In the genomic region with DNA sequence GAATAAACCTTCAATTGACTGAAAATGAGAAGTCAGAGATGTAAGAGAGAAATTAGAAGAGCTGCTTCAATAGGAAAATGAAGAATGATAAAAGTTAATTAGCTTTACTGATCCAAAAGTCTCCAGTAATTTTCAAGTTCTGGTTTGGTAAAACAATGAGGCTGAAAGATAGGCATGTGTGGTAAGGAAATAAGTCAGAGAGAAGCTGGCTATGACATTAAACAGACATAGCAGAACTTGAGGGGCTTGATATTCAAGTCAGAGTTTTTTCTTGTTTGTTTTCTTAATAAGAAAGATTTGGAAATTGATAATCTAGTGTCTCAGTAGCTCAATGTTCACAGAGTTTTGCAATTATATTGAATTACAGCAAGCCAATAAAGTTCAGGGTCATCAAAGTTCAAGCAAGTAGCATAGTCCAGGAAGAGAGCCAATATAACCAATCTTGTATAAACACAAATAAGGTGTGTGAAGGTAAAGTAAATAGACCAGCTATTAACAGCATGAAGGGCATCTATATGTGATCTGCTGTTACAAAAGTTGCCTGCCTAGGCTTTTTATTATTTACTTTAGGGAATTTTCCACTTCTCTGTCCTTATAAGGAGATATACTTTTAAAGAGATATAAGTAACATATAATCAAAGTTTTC, we compare ENCODE assay signal across 1 cellular context.
TF ChIP-seq lines count a peak whose summit lies in the region.

No MANE protein-coding gene starts in this region.

TF ChIP-seq in HepG2, 621 proteins besides CTCF, POLR2A, EP300 and RAD21 (continued from another document):
- TF ChIP-seq RERE (CRISPR knock-in tag; IDR thresholded peaks at IDR 0.05; ENCODE audit: low read depth) (peak; percentile 46; the same call in 1 of the 2 replicates), SIX1 (CRISPR knock-in tag; IDR thresholded peaks at IDR 0.05; ENCODE audit: borderline replicate concordance) (peak; percentile 58; the same call in 1 of the 2 replicates), ISL2 (CRISPR knock-in tag; IDR thresholded peaks at IDR 0.05) (0 out of 2 replicates have a peak, but pooled peaks have one; percentile 32), ZKSCAN1 (IDR thresholded peaks at IDR 0.05; ENCODE audit: low read length) (no peak), MAFK (conservative IDR thresholded peaks at IDR 0.05 in 1 of 2, IDR thresholded peaks at IDR 0.05 in 1 of 2; ENCODE audit: low read length in 2 of 2) (peak in 1 of 2 experiments; percentile 35; a peak in 1 of 4 replicates), BCL6 (CRISPR knock-in tag; IDR thresholded peaks at IDR 0.05) (peak; percentile 29; the same call in 1 of the 2 replicates), HNF4A (CRISPR knock-in tag; IDR thresholded peaks at IDR 0.05) (0 out of 2 replicates have a peak, but pooled peaks have one; percentile 9), SPEN (CRISPR knock-in tag; IDR thresholded peaks at IDR 0.05; ENCODE audit: low read depth) (no peak), RXRB (CRISPR knock-in tag; IDR thresholded peaks at IDR 0.05; ENCODE audit: borderline replicate concordance) (0 out of 2 replicates have a peak, but pooled peaks have one; percentile 47), NR2F1 (CRISPR knock-in tag; IDR thresholded peaks at IDR 0.05) (peak in 1 of 2 experiments; percentile 84; a peak in 2 of 4 replicates), FOXA1 (IDR thresholded peaks at IDR 0.05) (0 out of 2 replicates have a peak, but pooled peaks have one; percentile 29), FOXA1 (CRISPR knock-in tag; IDR thresholded peaks at IDR 0.05) (peak; percentile 55; the same call in 1 of the 2 replicates), NR2F6 (IDR thresholded peaks at IDR 0.05) (peak; percentile 22; the same call in 1 of the 2 replicates), NR2F6 (CRISPR knock-in tag; IDR thresholded peaks at IDR 0.05) (no peak), CREB3 (CRISPR knock-in tag; IDR thresholded peaks at IDR 0.05) (no peak), TBX3 (IDR thresholded peaks at IDR 0.05; ENCODE audit: borderline replicate concordance) (peak; percentile 71; the same call in 1 of the 2 replicates), MAFF (IDR thresholded peaks at IDR 0.05; ENCODE audit: low read depth, low read length) (peak; percentile 54; the same call in 1 of the 2 replicates), THAP7 (CRISPR knock-in tag; IDR thresholded peaks at IDR 0.05) (no peak), SOX13 (IDR thresholded peaks at IDR 0.05) (no peak), SOX13 (CRISPR knock-in tag; conservative IDR thresholded peaks at IDR 0.05 in 1 of 2, IDR thresholded peaks at IDR 0.05 in 1 of 2) (peak in 1 of 2 experiments; percentile 22; a peak in 1 of 4 replicates), RARA (CRISPR knock-in tag; IDR thresholded peaks at IDR 0.05) (peak; percentile 69), BRCA1 (CRISPR knock-in tag; IDR thresholded peaks at IDR 0.05) (no peak), ZNF337 (CRISPR knock-in tag; IDR thresholded peaks at IDR 0.05; ENCODE audit: borderline replicate concordance, low read depth) (no peak), NR2F2 (IDR thresholded peaks at IDR 0.05; ENCODE audit: borderline replicate concordance, low read depth) (peak; percentile 38; the same call in 1 of the 2 replicates), THRA (CRISPR knock-in tag; IDR thresholded peaks at IDR 0.05; ENCODE audit: borderline replicate concordance) (0 out of 2 replicates have a peak, but pooled peaks have one; percentile 23), NCOA2 (CRISPR knock-in tag; IDR thresholded peaks at IDR 0.05) (0 out of 2 replicates have a peak, but pooled peaks have one; percentile 27), MIXL1 (CRISPR knock-in tag; IDR thresholded peaks at IDR 0.05) (peak; percentile 88)
- TF ChIP-seq, protein P1, sequence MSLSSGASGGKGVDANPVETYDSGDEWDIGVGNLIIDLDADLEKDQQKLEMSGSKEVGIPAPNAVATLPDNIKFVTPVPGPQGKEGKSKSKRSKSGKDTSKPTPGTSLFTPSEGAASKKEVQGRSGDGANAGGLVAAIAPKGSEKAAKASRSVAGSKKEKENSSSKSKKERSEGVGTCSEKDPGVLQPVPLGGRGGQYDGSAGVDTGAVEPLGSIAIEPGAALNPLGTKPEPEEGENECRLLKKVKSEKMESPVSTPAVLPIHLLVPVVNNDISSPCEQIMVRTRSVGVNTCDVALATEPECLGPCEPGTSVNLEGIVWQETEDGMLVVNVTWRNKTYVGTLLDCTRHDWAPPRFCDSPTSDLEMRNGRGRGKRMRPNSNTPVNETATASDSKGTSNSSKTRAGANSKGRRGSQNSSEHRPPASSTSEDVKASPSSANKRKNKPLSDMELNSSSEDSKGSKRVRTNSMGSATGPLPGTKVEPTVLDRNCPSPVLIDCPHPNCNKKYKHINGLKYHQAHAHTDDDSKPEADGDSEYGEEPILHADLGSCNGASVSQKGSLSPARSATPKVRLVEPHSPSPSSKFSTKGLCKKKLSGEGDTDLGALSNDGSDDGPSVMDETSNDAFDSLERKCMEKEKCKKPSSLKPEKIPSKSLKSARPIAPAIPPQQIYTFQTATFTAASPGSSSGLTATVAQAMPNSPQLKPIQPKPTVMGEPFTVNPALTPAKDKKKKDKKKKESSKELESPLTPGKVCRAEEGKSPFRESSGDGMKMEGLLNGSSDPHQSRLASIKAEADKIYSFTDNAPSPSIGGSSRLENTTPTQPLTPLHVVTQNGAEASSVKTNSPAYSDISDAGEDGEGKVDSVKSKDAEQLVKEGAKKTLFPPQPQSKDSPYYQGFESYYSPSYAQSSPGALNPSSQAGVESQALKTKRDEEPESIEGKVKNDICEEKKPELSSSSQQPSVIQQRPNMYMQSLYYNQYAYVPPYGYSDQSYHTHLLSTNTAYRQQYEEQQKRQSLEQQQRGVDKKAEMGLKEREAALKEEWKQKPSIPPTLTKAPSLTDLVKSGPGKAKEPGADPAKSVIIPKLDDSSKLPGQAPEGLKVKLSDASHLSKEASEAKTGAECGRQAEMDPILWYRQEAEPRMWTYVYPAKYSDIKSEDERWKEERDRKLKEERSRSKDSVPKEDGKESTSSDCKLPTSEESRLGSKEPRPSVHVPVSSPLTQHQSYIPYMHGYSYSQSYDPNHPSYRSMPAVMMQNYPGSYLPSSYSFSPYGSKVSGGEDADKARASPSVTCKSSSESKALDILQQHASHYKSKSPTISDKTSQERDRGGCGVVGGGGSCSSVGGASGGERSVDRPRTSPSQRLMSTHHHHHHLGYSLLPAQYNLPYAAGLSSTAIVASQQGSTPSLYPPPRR (CRISPR knock-in tag; IDR thresholded peaks at IDR 0.05; ENCODE audit: borderline replicate concordance), result peak; percentile 43; the same call in 1 of the 2 replicates
- TF ChIP-seq, protein P2, sequence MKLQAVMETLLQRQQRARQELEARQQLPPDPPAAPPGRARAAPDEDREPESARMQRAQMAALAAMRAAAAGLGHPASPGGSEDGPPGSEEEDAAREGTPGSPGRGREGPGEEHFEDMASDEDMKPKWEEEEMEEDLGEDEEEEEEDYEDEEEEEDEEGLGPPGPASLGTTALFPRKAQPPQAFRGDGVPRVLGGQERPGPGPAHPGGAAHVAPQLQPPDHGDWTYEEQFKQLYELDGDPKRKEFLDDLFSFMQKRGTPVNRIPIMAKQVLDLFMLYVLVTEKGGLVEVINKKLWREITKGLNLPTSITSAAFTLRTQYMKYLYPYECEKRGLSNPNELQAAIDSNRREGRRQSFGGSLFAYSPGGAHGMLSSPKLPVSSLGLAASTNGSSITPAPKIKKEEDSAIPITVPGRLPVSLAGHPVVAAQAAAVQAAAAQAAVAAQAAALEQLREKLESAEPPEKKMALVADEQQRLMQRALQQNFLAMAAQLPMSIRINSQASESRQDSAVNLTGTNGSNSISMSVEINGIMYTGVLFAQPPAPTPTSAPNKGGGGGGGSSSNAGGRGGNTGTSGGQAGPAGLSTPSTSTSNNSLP (IDR thresholded peaks at IDR 0.05; ENCODE audit: low read depth, low read length), result 0 out of 2 replicates have a peak, but pooled peaks have one; percentile 50
- TF ChIP-seq, protein P3, sequence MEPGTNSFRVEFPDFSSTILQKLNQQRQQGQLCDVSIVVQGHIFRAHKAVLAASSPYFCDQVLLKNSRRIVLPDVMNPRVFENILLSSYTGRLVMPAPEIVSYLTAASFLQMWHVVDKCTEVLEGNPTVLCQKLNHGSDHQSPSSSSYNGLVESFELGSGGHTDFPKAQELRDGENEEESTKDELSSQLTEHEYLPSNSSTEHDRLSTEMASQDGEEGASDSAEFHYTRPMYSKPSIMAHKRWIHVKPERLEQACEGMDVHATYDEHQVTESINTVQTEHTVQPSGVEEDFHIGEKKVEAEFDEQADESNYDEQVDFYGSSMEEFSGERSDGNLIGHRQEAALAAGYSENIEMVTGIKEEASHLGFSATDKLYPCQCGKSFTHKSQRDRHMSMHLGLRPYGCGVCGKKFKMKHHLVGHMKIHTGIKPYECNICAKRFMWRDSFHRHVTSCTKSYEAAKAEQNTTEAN (CRISPR knock-in tag; conservative IDR thresholded peaks at IDR 0.05), result no peak
